8 cellular contexts compared by ENCODE assay signal in the genomic region with DNA sequence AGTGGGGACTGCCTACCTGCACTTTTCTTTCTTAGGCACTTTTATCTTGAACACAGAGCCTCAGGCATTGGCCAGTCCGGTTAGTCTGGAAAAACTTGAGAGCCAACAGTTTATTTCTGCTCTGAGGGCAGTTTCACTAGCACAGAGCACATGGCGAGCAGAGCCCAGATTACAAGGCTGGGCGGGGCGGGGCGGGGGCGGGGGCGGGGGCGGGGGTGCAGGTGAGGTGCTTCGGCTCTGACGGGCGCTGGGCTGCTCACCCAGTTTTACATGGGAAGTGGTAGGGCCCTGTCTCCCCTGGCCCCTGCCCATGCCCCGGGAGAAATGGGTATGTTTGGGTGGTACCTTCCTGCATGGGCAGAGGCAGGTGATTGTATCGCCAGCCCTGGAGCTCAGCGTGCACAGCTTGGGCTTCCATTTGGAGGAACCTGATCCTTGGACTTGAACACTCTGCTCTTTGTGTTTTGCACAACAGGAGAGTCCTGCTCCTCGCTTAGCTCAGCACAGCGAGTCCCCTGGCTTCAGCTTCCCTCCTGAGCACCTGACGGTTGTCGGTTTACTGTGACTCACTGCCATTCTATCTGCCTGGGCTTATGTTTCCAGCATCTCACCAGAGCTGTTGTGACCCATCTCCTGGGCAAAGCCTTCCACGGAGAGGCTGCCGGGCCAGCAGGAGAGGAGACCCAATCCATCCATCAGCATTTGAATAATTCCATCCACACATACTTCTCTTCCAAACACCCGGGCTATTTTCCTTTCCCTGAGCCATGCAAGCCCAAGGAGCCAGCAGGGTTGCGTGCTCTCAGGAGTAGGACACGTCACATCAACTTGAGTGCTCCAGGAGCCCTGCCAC.
DNase-seq lines count a peak whose midpoint lies in the region; ATAC-seq and TF ChIP-seq lines count a peak whose summit lies in the region.

No MANE protein-coding gene starts in this region.

- H3K4me3 ChIP-seq in H7 (ENCODE audit: insufficient read depth, low read depth, low read length) (no peak overlapping the region), fibroblast of mammary gland (ENCODE audit: control insufficient read depth, low read depth, low read length) (no peak overlapping the region)

- peaks cover 13% of the 10 kb centered on the region for H3K27me3 ChIP-seq in H7 (ENCODE audit: control insufficient read depth, insufficient read depth, low read length)

- H3K36me3 ChIP-seq in H7 (replicated peaks; ENCODE audit: control insufficient read depth, insufficient read depth, low read length) = no peaks in the 10 kb centered on the region

- no peak for ATAC-seq in HG03439 (IDR thresholded peaks at IDR 0.05; ENCODE audit: unreplicated experiment)

- TF ChIP-seq CTCF in fibroblast of mammary gland (conservative IDR thresholded peaks at IDR 0.05; ENCODE audit: control insufficient read depth, insufficient read depth, low read depth, low read length) = no peak

- DNase-seq in Daoy (ENCODE audit: low read depth) (peak; percentile 95), H7 (peak; percentile 74), NCI-H526 treated with DMSO at 0.1 percent for 48 hours (lab: John Stamatoyannopoulos, UW) (peak; percentile 48), activated T-cell treated with anti-CD3 and anti-CD28 coated beads for 48 hours (ENCODE audit: low read depth) (peak; percentile 60), fibroblast of mammary gland (ENCODE audit: low read depth) (peak; percentile 90), renal cortical epithelial cell (ENCODE audit: low read depth) (peak; percentile 88), MV-4-11 (lab: John Stamatoyannopoulos, UW) (no peak)
